In the genomic region with DNA sequence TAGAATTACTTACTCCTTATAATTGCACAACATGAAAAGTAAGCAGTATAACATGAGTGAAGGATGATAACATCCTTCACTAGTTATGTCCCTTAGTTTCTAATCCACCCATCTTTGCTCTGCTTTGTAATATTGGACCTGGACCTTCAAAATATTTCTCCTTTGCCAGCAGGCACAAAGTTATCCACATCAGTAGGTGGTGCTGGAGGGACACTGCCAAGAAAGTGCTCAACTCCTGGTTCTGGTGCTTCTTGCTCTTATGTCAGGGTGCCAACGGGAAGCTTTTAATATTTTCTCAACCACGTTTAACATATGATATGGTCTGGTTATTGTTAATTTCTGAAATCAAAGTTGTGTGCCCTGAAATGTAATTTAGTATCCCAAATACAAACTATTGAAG, we compare ENCODE assay signal across 11 cellular contexts. TPM values are rescaled to one million over a fixed set of nuclear protein-coding genes. Genes with fewer than 3 reads are reported as not detected.
DNase-seq lines count a peak whose midpoint lies in the region; ATAC-seq, FAIRE-seq and TF ChIP-seq lines count a peak whose summit lies in the region.
"Had no signal": no experiment of that assay in that cellular context is flagged by ENCODE, and none has a peak within 500 bp of the region (broad histone marks: within the 10 kb centered on the region; RNA-seq: fewer than 3 reads in every experiment).

No MANE protein-coding gene starts in this region.

- H2AFZ ChIP-seq in endothelial cell of umbilical vein (ENCODE audit: low read depth, low read length) = no peak overlapping the region

- TF ChIP-seq POLR2A in endothelial cell of umbilical vein (IDR thresholded peaks at IDR 0.05; ENCODE audit: low read depth, low read length) = no peak

- POLR2A ChIA-PET in endothelial cell of umbilical vein (lab: Charles Lee) = no interaction called here

- H3K9me1 ChIP-seq in endothelial cell of umbilical vein (replicated peaks; ENCODE audit: control insufficient read depth, extremely low read depth, insufficient read depth, low read length) = no peaks in the 10 kb centered on the region

- H3K79me2 ChIP-seq in endothelial cell of umbilical vein (ENCODE audit: control insufficient read depth, insufficient read depth, low read length) = no peaks in the 10 kb centered on the region

- no peak for ATAC-seq in GM21447 (IDR thresholded peaks at IDR 0.05; ENCODE audit: unreplicated experiment)

- no peak overlapping the region for H3K4me3 Mint-ChIP-seq in osteocyte (ENCODE audit: unreplicated experiment)
- H3K4me3 Mint-ChIP-seq: activated B cell treated with CpG ODN at 0.5 μM for 24 hours had no signal

- H3K4me1 Mint-ChIP-seq in osteocyte (ENCODE audit: unreplicated experiment) = peaks cover 7% of the 10 kb centered on the region
- H3K4me1 Mint-ChIP-seq: activated B cell treated with CpG ODN at 0.5 μM for 24 hours had no signal

- TF ChIP-seq CTCF in endothelial cell of umbilical vein (IDR thresholded peaks at IDR 0.05; ENCODE audit: extremely low read depth in 1 of 2, insufficient read depth in 1 of 2, low read depth in 1 of 2, low read length in 2 of 2) = peak in 1 of 2 donors; percentile 20
- TF ChIP-seq CTCF in osteocyte (IDR thresholded peaks at IDR 0.05) = peak; percentile 47

- dilution Hi-C loops in endothelial cell of umbilical vein (cut with MboI; ENCODE audit: extremely low pct_ligation_motif_present, low sequenced_read_pairs) = no loop called here

- H3K36me3 ChIP-seq in endothelial cell of umbilical vein (ENCODE audit: control insufficient read depth in 2 of 2, extremely low read depth in 1 of 2, insufficient read depth in 2 of 2, low read length in 2 of 2) = peaks cover 2 to 13% of the 10 kb centered on the region in 2 experiments

- H3K36me3 Mint-ChIP-seq in osteocyte (ENCODE audit: unreplicated experiment) = peaks cover 30% of the 10 kb centered on the region

- H3K4me1 ChIP-seq in endothelial cell of umbilical vein (ENCODE audit: control insufficient read depth, extremely low read depth, insufficient read depth, low read length) = peaks cover 3% of the 10 kb centered on the region
- H3K4me1 ChIP-seq: BLaER1 had no signal

- H3K4me3 ChIP-seq in endothelial cell of umbilical vein (replicated peaks in 1 of 3; ENCODE audit: insufficient read depth in 1 of 3, low read depth in 1 of 3, low read length in 3 of 3) = no peak overlapping the region
- H3K4me3 ChIP-seq: BLaER1 had no signal

- no peak for FAIRE-seq in endothelial cell of umbilical vein (lab: Jason Lieb, UNC)
- FAIRE-seq: colon had no signal

- DNase-seq in NCI-H2107 treated with DMSO at 0.1 percent for 48 hours (lab: John Stamatoyannopoulos, UW; ENCODE audit: unreplicated experiment) = peak; percentile 17
- DNase-seq in NCI-H2107 (lab: John Stamatoyannopoulos, UW) = no peak
- DNase-seq in NCI-H226 = peak; percentile 43
- peak; percentile 31 for DNase-seq in endothelial cell of umbilical vein (ENCODE audit: low read depth, low spot score)
- DNase-seq in osteocyte (ENCODE audit: extremely low spot score, unreplicated experiment) = no peak
- DNase-seq in NCI-H2029 (lab: John Stamatoyannopoulos, UW) = no peak
- DNase-seq in activated T-cell treated with anti-CD3 and anti-CD28 coated beads, Interleukin-2, amount 50 U/mL, for 48 hours = no peak
- DNase-seq: activated B cell treated with CpG ODN at 0.5 μM for 24 hours had no signal

- BruUV-seq in endothelial cell of umbilical vein (replicated peaks; lab: Mats Ljungman, UMichigan) = no TSS peak

- H3K9ac ChIP-seq in endothelial cell of umbilical vein (replicated peaks; ENCODE audit: extremely low read depth, insufficient read depth, low read length) = no peak overlapping the region
- H3K9ac ChIP-seq: BLaER1 had no signal

- no peak overlapping the region for H3K27ac ChIP-seq in endothelial cell of umbilical vein (ENCODE audit: insufficient read depth, low read depth, low read length)
- H3K27ac ChIP-seq: BLaER1 had no signal

- H3K27me3 ChIP-seq in endothelial cell of umbilical vein (ENCODE audit: control insufficient read depth in 2 of 2, insufficient read depth in 2 of 2, low read length in 2 of 2) = no peaks in the 10 kb centered on the region
- H3K27me3 ChIP-seq: BLaER1 had no signal

- H3K27ac Mint-ChIP-seq in osteocyte (ENCODE audit: unreplicated experiment) = no peak overlapping the region
- H3K27ac Mint-ChIP-seq: activated B cell treated with CpG ODN at 0.5 μM for 24 hours had no signal

- H3K9me3 ChIP-seq in endothelial cell of umbilical vein (replicated peaks; ENCODE audit: control insufficient read depth, insufficient read depth, low read length) = no peaks in the 10 kb centered on the region
- H3K9me3 ChIP-seq: BLaER1 had no signal

- H4K20me1 ChIP-seq in endothelial cell of umbilical vein (replicated peaks; ENCODE audit: control insufficient read depth, extremely low read depth, insufficient read depth, low read length) = peaks cover 2% of the 10 kb centered on the region
- H4K20me1 ChIP-seq: BLaER1 had no signal

- intact Hi-C loops in endothelial cell of umbilical vein (cut with micrococcal nuclease) = loop anchor here (2.0 to 5.0 kb wide), 2 partner anchors 292 to 422 kb away; no protein-coding TSS in a partner anchor

- CTCF ChIA-PET in endothelial cell of umbilical vein (lab: Charles Lee) = interaction anchor here (0.7 to 2.5 kb wide), 10 partner anchors 8 to 422 kb away, joined by 3 to 16 read pairs (median 4); no protein-coding TSS in a partner anchor

- H3K4me2 ChIP-seq in endothelial cell of umbilical vein (ENCODE audit: insufficient read depth, low read length) = no peak overlapping the region
- H3K4me2 ChIP-seq: BLaER1 had no signal

- no peaks in the 10 kb centered on the region for H3K9me3 Mint-ChIP-seq in osteocyte (ENCODE audit: unreplicated experiment)
- H3K9me3 Mint-ChIP-seq: activated B cell treated with CpG ODN at 0.5 μM for 24 hours had no signal

- no peaks in the 10 kb centered on the region for H3K27me3 Mint-ChIP-seq in osteocyte (ENCODE audit: unreplicated experiment)
- H3K27me3 Mint-ChIP-seq: activated B cell treated with CpG ODN at 0.5 μM for 24 hours had no signal

TF ChIP-seq in endothelial cell of umbilical vein, 7 proteins besides CTCF, POLR2A, EP300 and RAD21:
- TF ChIP-seq MYC (IDR thresholded peaks at IDR 0.05; ENCODE audit: low read depth, low read length) (no peak), JUN (IDR thresholded peaks at IDR 0.05; ENCODE audit: borderline replicate concordance, insufficient read depth, insufficient read length, low read depth) (no peak), EZH2 (IDR thresholded peaks at IDR 0.05; ENCODE audit: borderline replicate concordance, low read depth, low read length, severe bottlenecking) (no peak), POLR2AphosphoS5 (IDR thresholded peaks at IDR 0.05; ENCODE audit: insufficient read depth, low read depth, low read length) (no peak), GATA2 (IDR thresholded peaks at IDR 0.05; ENCODE audit: insufficient read depth, insufficient read length, low read depth, low read length) (no peak), FOS (IDR thresholded peaks at IDR 0.05; ENCODE audit: borderline replicate concordance, insufficient read depth, low read length) (no peak)
- TF ChIP-seq, protein P1, sequence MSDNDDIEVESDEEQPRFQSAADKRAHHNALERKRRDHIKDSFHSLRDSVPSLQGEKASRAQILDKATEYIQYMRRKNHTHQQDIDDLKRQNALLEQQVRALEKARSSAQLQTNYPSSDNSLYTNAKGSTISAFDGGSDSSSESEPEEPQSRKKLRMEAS (IDR thresholded peaks at IDR 0.05; ENCODE audit: insufficient read depth, insufficient read length) = no peak

RNA-seq across cellular contexts. Expression of a gene that starts 49.1 kb away (rescaled TPM):
- total RNA-seq in endothelial cell of umbilical vein (159 and 177 TPM in 2 replicates), osteocyte (95.5 and 102 TPM in 2 replicates)
- polyA plus RNA-seq in endothelial cell of umbilical vein = 144 and 188 TPM in 2 replicates
- polyA plus RNA-seq in endothelial cell of umbilical vein (2011; cell fraction: cytosol; rRNA removed) = 71.6 and 82.9 TPM in 2 replicates
- 224 and 301 TPM in 2 replicates for polyA plus RNA-seq in endothelial cell of umbilical vein (2011; cell fraction: nucleus; rRNA removed)
- 67.9 and 96.6 TPM in 2 replicates for polyA plus RNA-seq in endothelial cell of umbilical vein (2012)
- 376 and 416 TPM in 2 replicates for polyA minus RNA-seq in endothelial cell of umbilical vein
- polyA minus RNA-seq in endothelial cell of umbilical vein (2011; cell fraction: cytosol; rRNA and poly(A)+ RNA removed) = 58.4 TPM
- 216 and 313 TPM in 2 replicates for polyA minus RNA-seq in endothelial cell of umbilical vein (2011; cell fraction: nucleus; rRNA and poly(A)+ RNA removed)

Comparison
In these comparisons a context has a peak if more than half of its experiments do, and no peak if none do; other contexts are left out.
1. DNase-seq: peak in NCI-H2107 treated with DMSO at 0.1 percent for 48 hours (single experiment), NCI-H226 (single experiment) and endothelial cell of umbilical vein (single experiment); none in NCI-H2107 (single experiment), osteocyte (single experiment), NCI-H2029 (single experiment) and activated T-cell treated with anti-CD3 and anti-CD28 coated beads, Interleukin-2, amount 50 U/mL, for 48 hours (0 of 2).